In the genomic region with DNA sequence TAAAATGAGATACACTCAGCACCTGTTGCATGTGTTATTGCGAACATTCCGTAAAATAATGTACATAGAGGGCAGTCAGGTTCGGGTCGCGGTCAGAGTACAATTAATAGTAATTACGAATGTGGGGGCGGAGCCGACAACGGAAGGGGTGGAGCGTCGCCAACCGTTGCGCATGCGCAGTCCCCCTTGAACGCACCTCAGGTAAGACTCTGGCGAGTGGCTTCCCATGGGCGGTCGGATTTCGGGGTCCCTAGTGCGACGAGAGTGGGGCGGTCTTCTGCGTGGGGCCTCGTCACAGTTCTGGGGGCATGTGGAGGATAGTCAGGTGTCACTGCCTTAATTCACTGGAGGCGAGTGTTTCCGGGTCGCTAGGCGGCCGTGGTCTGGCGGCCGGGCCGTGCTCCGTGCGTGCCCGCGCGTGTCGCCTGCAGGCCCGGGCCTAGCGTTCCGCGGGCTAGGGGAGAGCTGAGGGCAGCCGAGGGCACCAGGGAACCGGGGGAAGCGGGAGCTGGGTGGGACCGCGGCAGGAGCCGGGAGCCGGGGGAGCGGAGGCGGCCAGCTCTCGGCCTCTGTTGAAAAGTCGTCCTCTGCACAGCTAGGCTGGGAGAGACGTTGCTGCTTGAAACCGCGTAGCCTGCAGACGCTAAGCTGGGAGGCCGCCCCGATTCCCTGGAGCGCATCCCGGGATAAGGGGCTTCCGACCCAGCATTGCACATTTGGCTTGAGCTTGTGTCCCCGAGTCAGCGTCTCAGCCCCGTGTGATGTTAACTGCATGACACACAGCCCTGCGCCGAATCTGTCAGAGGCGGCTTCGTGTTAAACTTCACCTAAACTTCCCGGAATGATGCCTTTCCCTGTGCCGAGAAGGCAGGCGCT, we compare ENCODE assay signal across 1 cellular context.
TF ChIP-seq lines count a peak whose summit lies in the region.

A gene (plus strand): TSS at position 177 of the 876 bp plus-strand sequence. CDS start 3,209 bp downstream, outside the sequence.

TF ChIP-seq in K562, 482 proteins besides CTCF, POLR2A, EP300 and RAD21 (continued from another document):
- TF ChIP-seq, protein P1, sequence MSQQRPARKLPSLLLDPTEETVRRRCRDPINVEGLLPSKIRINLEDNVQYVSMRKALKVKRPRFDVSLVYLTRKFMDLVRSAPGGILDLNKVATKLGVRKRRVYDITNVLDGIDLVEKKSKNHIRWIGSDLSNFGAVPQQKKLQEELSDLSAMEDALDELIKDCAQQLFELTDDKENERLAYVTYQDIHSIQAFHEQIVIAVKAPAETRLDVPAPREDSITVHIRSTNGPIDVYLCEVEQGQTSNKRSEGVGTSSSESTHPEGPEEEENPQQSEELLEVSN (IDR thresholded peaks at IDR 0.05; ENCODE audit: borderline replicate concordance in 1 of 2, extremely low read depth in 1 of 2, insufficient read depth in 1 of 2, insufficient read length in 1 of 2, low read depth in 1 of 2, low read length in 1 of 2, poor library complexity in 1 of 2, severe bottlenecking in 1 of 2) = peak; percentile 67 to 83
- TF ChIP-seq, protein P2, sequence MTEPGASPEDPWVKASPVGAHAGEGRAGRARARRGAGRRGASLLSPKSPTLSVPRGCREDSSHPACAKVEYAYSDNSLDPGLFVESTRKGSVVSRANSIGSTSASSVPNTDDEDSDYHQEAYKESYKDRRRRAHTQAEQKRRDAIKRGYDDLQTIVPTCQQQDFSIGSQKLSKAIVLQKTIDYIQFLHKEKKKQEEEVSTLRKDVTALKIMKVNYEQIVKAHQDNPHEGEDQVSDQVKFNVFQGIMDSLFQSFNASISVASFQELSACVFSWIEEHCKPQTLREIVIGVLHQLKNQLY (CRISPR knock-in tag; conservative IDR thresholded peaks at IDR 0.05) = 0 out of 4 replicates have a peak, but pooled peaks of 1 of the 2 experiments have one; percentile 45
- TF ChIP-seq ZNF143 (CRISPR knock-in tag; IDR thresholded peaks at IDR 0.05) (peak; percentile 45; the same call in 1 of the 2 replicates), OTX1 (CRISPR knock-in tag; IDR thresholded peaks at IDR 0.05) (0 out of 2 replicates have a peak, but pooled peaks have one; percentile 50), CREM (IDR thresholded peaks at IDR 0.05; ENCODE audit: low read depth) (peak; percentile 58; the same call in 1 of the 2 replicates), ZFX (CRISPR knock-in tag; IDR thresholded peaks at IDR 0.05) (peak; percentile 100), ATF1 (CRISPR knock-in tag; IDR thresholded peaks at IDR 0.05) (no peak), ATF1 (tag; IDR thresholded peaks at IDR 0.05) (peak; percentile 71), ZNF263 (CRISPR knock-in tag; IDR thresholded peaks at IDR 0.05; ENCODE audit: borderline replicate concordance) (peak; percentile 29; the same call in 1 of the 2 replicates), SMAD4 (CRISPR knock-in tag; conservative IDR thresholded peaks at IDR 0.05) (peak; percentile 30)
- TF ChIP-seq, protein P3, sequence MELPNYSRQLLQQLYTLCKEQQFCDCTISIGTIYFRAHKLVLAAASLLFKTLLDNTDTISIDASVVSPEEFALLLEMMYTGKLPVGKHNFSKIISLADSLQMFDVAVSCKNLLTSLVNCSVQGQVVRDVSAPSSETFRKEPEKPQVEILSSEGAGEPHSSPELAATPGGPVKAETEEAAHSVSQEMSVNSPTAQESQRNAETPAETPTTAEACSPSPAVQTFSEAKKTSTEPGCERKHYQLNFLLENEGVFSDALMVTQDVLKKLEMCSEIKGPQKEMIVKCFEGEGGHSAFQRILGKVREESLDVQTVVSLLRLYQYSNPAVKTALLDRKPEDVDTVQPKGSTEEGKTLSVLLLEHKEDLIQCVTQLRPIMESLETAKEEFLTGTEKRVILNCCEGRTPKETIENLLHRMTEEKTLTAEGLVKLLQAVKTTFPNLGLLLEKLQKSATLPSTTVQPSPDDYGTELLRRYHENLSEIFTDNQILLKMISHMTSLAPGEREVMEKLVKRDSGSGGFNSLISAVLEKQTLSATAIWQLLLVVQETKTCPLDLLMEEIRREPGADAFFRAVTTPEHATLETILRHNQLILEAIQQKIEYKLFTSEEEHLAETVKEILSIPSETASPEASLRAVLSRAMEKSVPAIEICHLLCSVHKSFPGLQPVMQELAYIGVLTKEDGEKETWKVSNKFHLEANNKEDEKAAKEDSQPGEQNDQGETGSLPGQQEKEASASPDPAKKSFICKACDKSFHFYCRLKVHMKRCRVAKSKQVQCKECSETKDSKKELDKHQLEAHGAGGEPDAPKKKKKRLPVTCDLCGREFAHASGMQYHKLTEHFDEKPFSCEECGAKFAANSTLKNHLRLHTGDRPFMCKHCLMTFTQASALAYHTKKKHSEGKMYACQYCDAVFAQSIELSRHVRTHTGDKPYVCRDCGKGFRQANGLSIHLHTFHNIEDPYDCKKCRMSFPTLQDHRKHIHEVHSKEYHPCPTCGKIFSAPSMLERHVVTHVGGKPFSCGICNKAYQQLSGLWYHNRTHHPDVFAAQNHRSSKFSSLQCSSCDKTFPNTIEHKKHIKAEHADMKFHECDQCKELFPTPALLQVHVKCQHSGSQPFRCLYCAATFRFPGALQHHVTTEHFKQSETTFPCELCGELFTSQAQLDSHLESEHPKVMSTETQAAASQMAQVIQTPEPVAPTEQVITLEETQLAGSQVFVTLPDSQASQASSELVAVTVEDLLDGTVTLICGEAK (IDR thresholded peaks at IDR 0.05) = peak; percentile 85
- TF ChIP-seq, protein P3 (CRISPR knock-in tag; IDR thresholded peaks at IDR 0.05) = no peak
- TF ChIP-seq, protein P4, sequence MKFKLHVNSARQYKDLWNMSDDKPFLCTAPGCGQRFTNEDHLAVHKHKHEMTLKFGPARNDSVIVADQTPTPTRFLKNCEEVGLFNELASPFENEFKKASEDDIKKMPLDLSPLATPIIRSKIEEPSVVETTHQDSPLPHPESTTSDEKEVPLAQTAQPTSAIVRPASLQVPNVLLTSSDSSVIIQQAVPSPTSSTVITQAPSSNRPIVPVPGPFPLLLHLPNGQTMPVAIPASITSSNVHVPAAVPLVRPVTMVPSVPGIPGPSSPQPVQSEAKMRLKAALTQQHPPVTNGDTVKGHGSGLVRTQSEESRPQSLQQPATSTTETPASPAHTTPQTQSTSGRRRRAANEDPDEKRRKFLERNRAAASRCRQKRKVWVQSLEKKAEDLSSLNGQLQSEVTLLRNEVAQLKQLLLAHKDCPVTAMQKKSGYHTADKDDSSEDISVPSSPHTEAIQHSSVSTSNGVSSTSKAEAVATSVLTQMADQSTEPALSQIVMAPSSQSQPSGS (CRISPR knock-in tag; IDR thresholded peaks at IDR 0.05) = peak; percentile 15; the same call in 1 of the 2 replicates
- TF ChIP-seq, protein P5, sequence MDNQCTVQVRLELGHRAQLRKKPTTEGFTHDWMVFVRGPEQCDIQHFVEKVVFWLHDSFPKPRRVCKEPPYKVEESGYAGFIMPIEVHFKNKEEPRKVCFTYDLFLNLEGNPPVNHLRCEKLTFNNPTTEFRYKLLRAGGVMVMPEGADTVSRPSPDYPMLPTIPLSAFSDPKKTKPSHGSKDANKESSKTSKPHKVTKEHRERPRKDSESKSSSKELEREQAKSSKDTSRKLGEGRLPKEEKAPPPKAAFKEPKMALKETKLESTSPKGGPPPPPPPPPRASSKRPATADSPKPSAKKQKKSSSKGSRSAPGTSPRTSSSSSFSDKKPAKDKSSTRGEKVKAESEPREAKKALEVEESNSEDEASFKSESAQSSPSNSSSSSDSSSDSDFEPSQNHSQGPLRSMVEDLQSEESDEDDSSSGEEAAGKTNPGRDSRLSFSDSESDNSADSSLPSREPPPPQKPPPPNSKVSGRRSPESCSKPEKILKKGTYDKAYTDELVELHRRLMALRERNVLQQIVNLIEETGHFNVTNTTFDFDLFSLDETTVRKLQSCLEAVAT (IDR thresholded peaks at IDR 0.05) = no peak
